40 cellular contexts compared by ENCODE assay signal in genomic region chr10:77444041-77444440, GRCh38.
"Had no signal": no experiment of that assay in that cellular context is flagged by ENCODE, and none has a peak within 500 bp of the region (broad histone marks: within the 10 kb centered on the region; RNA-seq: fewer than 3 reads in every experiment).

No MANE protein-coding gene starts in this region.

- H3K36me3 Mint-ChIP-seq: activated naive CD4-positive, alpha-beta T cell treated with anti-CD3 and anti-CD28 coated beads, Interleukin-2, amount 10 ng/mL, durations not matched to agents 7 days and 5 days; activated naive CD4-positive, alpha-beta T cell treated with anti-CD3 and anti-CD28 coated beads, Interleukin-2, amount 50 U/mL, for 24 hours; activated naive CD4-positive, alpha-beta T cell treated with anti-CD3 and anti-CD28 coated beads, Interleukin-2, amount 50 U/mL, for 72 hours; activated naive CD8-positive, alpha-beta T cell; activated naive CD8-positive, alpha-beta T cell treated with anti-CD3 and anti-CD28 coated beads for 36 hours; activated naive CD8-positive, alpha-beta T cell treated with anti-CD3 and anti-CD28 coated beads, Interleukin-2, amount 10 ng/mL, durations not matched to agents 7 days and 5 days; brain had no signal

- H3K4me1 ChIP-seq: adrenal gland, breast epithelium had no signal

- ATAC-seq: activated naive CD4-positive, alpha-beta T cell treated with anti-CD3 and anti-CD28 coated beads, Interleukin-2, amount 50 U/mL, for 72 hours; activated naive CD8-positive, alpha-beta T cell treated with anti-CD3 and anti-CD28 coated beads, Interleukin-2, amount 50 U/mL, for 24 hours; activated T-cell treated with anti-CD3 and anti-CD28 coated beads, Interleukin-2, amount 50 U/mL, for 4 hours; activated T-cell treated with anti-CD3 and anti-CD28 coated beads, Interleukin-2, amount 50 U/mL, for 72 hours; activated T-helper 17 cell treated with anti-CD3 and anti-CD28 coated beads, Interleukin-2, amount 50 U/mL, for 72 hours; body of pancreas had no signal

- H3K27me3 Mint-ChIP-seq: activated naive CD4-positive, alpha-beta T cell treated with anti-CD3 and anti-CD28 coated beads, Interleukin-2, amount 10 ng/mL, durations not matched to agents 7 days and 5 days; activated naive CD4-positive, alpha-beta T cell treated with anti-CD3 and anti-CD28 coated beads, Interleukin-2, amount 50 U/mL, for 24 hours; activated naive CD8-positive, alpha-beta T cell treated with anti-CD3 and anti-CD28 coated beads, Interleukin-2, amount 10 ng/mL, durations not matched to agents 7 days and 5 days; activated naive CD8-positive, alpha-beta T cell treated with anti-CD3 and anti-CD28 coated beads, Interleukin-2, amount 50 U/mL, for 24 hours; activated T-cell treated with anti-CD3 and anti-CD28 coated beads, Interleukin-2, amount 50 U/mL, for 24 hours had no signal

- DNase-seq: activated effector memory CD4-positive, alpha-beta T cell treated with anti-CD3 and anti-CD28 coated beads, Interleukin-2, amount 50 U/mL, for 16 hours; activated effector memory CD4-positive, alpha-beta T cell treated with Interleukin-2 at 50 U/mL for 16 hours; activated gamma-delta T cell; activated gamma-delta T cell treated with Interleukin-2 at 50 U/mL for 16 hours; activated naive CD4-positive, alpha-beta T cell; activated naive CD4-positive, alpha-beta T cell treated with anti-CD3 and anti-CD28 coated beads for 36 hours; activated naive CD4-positive, alpha-beta T cell treated with anti-CD3 and anti-CD28 coated beads, Interleukin-2, amount 10 ng/mL, durations not matched to agents 7 days and 5 days; activated naive CD4-positive, alpha-beta T cell treated with anti-CD3 and anti-CD28 coated beads, Interleukin-2, amount 50 U/mL, for 16 hours; activated naive CD4-positive, alpha-beta T cell treated with Interleukin-2 at 50 U/mL for 16 hours; activated naive CD8-positive, alpha-beta T cell treated with anti-CD3 and anti-CD28 coated beads for 36 hours; activated naive CD8-positive, alpha-beta T cell treated with anti-CD3 and anti-CD28 coated beads, Interleukin-2, amount 10 ng/mL, durations not matched to agents 7 days and 5 days; activated naive CD8-positive, alpha-beta T cell treated with anti-CD3 and anti-CD28 coated beads, Interleukin-2, amount 50 U/mL, for 24 hours; activated T-cell treated with anti-CD3 and anti-CD28 coated beads for 4 hours; activated T-cell treated with anti-CD3 and anti-CD28 coated beads, Interleukin-2, amount 50 U/mL, for 1 hour; activated T-cell treated with anti-CD3 and anti-CD28 coated beads, Interleukin-2, amount 50 U/mL, for 24 hours; activated T-cell treated with anti-CD3 and anti-CD28 coated beads, Interleukin-2, amount 50 U/mL, for 4 hours; activated T-cell treated with anti-CD3 and anti-CD28 coated beads, Interleukin-2, amount 50 U/mL, for 48 hours; activated T-cell treated with anti-CD3 and anti-CD28 coated beads, Interleukin-2, amount 50 U/mL, for 72 hours; adrenal gland; amniotic stem cell; amygdala; anterior cingulate cortex; aorta; body of pancreas; brain microvascular endothelial cell; caudate nucleus; central memory CD4-positive, alpha-beta T cell; cerebellar nuclear complex had no signal

- H3K4me3 ChIP-seq: adrenal gland, ascending aorta, body of pancreas, breast epithelium, cardiac muscle cell had no signal

- H3K27me3 ChIP-seq: adrenal gland, ascending aorta, body of pancreas, brain microvascular endothelial cell, breast epithelium, cardiac muscle cell had no signal

- H3K27ac Mint-ChIP-seq: activated naive CD4-positive, alpha-beta T cell treated with anti-CD3 and anti-CD28 coated beads for 36 hours; activated naive CD4-positive, alpha-beta T cell treated with anti-CD3 and anti-CD28 coated beads, Interleukin-2, amount 10 ng/mL, durations not matched to agents 7 days and 5 days; activated naive CD4-positive, alpha-beta T cell treated with anti-CD3 and anti-CD28 coated beads, Interleukin-2, amount 50 U/mL, for 24 hours; activated naive CD4-positive, alpha-beta T cell treated with anti-CD3 and anti-CD28 coated beads, Interleukin-2, amount 50 U/mL, for 72 hours; activated naive CD8-positive, alpha-beta T cell; activated naive CD8-positive, alpha-beta T cell treated with anti-CD3 and anti-CD28 coated beads for 36 hours; activated naive CD8-positive, alpha-beta T cell treated with anti-CD3 and anti-CD28 coated beads, Interleukin-2, amount 10 ng/mL, durations not matched to agents 7 days and 5 days; activated naive CD8-positive, alpha-beta T cell treated with anti-CD3 and anti-CD28 coated beads, Interleukin-2, amount 50 U/mL, for 24 hours; activated T-cell treated with anti-CD3 and anti-CD28 coated beads, Interleukin-2, amount 50 U/mL, for 24 hours; activated T-cell treated with anti-CD3 and anti-CD28 coated beads, Interleukin-2, amount 50 U/mL, for 72 hours; activated T-helper 1 cell treated with anti-CD3 and anti-CD28 coated beads, Interleukin-12 subunit alpha, Interleukin-12 subunit beta, Interleukin-2, Interleukin-4 antibody, amounts not matched to agents 30 ng/mL and 10 ng/mL and 1 ng/mL, durations not matched to agents 14 hours and 24 hours and 36 hours; activated T-helper 17 cell treated with anti-CD3 and anti-CD28 coated beads, Interleukin-2, amount 50 U/mL, for 72 hours; activated T-helper 2 cell treated with anti-CD3 and anti-CD28 coated beads, Interferon-gamma antibody, Interleukin-2, Interleukin-4, amounts not matched to agents 10 μg/mL and 5 μg/mL and 100 μg/mL, durations not matched to agents 14 hours and 24 hours and 36 hours had no signal

- FAIRE-seq: astrocyte had no signal

- H3K9me3 Mint-ChIP-seq: activated naive CD4-positive, alpha-beta T cell treated with anti-CD3 and anti-CD28 coated beads for 36 hours; activated naive CD4-positive, alpha-beta T cell treated with anti-CD3 and anti-CD28 coated beads, Interleukin-2, amount 50 U/mL, for 24 hours; activated naive CD4-positive, alpha-beta T cell treated with anti-CD3 and anti-CD28 coated beads, Interleukin-2, amount 50 U/mL, for 72 hours; activated naive CD8-positive, alpha-beta T cell treated with anti-CD3 and anti-CD28 coated beads for 36 hours; activated naive CD8-positive, alpha-beta T cell treated with anti-CD3 and anti-CD28 coated beads, Interleukin-2, amount 10 ng/mL, durations not matched to agents 7 days and 5 days; activated naive CD8-positive, alpha-beta T cell treated with anti-CD3 and anti-CD28 coated beads, Interleukin-2, amount 50 U/mL, for 24 hours; activated T-cell treated with anti-CD3 and anti-CD28 coated beads, Interleukin-2, amount 50 U/mL, for 24 hours; activated T-cell treated with anti-CD3 and anti-CD28 coated beads, Interleukin-2, amount 50 U/mL, for 4 hours; activated T-cell treated with anti-CD3 and anti-CD28 coated beads, Interleukin-2, amount 50 U/mL, for 72 hours; activated T-helper 1 cell treated with anti-CD3 and anti-CD28 coated beads, Interleukin-12 subunit alpha, Interleukin-12 subunit beta, Interleukin-2, Interleukin-4 antibody, amounts not matched to agents 30 ng/mL and 10 ng/mL and 1 ng/mL, durations not matched to agents 14 hours and 24 hours and 36 hours; activated T-helper 17 cell treated with anti-CD3 and anti-CD28 coated beads, Interleukin-2, amount 50 U/mL, for 72 hours; activated T-helper 2 cell treated with anti-CD3 and anti-CD28 coated beads, Interferon-gamma antibody, Interleukin-2, Interleukin-4, amounts not matched to agents 10 μg/mL and 5 μg/mL and 100 μg/mL, durations not matched to agents 14 hours and 24 hours and 36 hours; brain; central memory CD8-positive, alpha-beta T cell had no signal

- H3K4me3 Mint-ChIP-seq: activated naive CD4-positive, alpha-beta T cell treated with anti-CD3 and anti-CD28 coated beads for 36 hours; activated naive CD4-positive, alpha-beta T cell treated with anti-CD3 and anti-CD28 coated beads, Interleukin-2, amount 10 ng/mL, durations not matched to agents 7 days and 5 days; activated naive CD4-positive, alpha-beta T cell treated with anti-CD3 and anti-CD28 coated beads, Interleukin-2, amount 50 U/mL, for 24 hours; activated naive CD8-positive, alpha-beta T cell; activated naive CD8-positive, alpha-beta T cell treated with anti-CD3 and anti-CD28 coated beads for 36 hours; activated naive CD8-positive, alpha-beta T cell treated with anti-CD3 and anti-CD28 coated beads, Interleukin-2, amount 10 ng/mL, durations not matched to agents 7 days and 5 days; activated naive CD8-positive, alpha-beta T cell treated with anti-CD3 and anti-CD28 coated beads, Interleukin-2, amount 50 U/mL, for 24 hours; activated T-cell treated with anti-CD3 and anti-CD28 coated beads, Interleukin-2, amount 50 U/mL, for 24 hours; activated T-cell treated with anti-CD3 and anti-CD28 coated beads, Interleukin-2, amount 50 U/mL, for 4 hours; activated T-cell treated with anti-CD3 and anti-CD28 coated beads, Interleukin-2, amount 50 U/mL, for 72 hours; activated T-helper 1 cell treated with anti-CD3 and anti-CD28 coated beads, Interleukin-12 subunit alpha, Interleukin-12 subunit beta, Interleukin-2, Interleukin-4 antibody, amounts not matched to agents 30 ng/mL and 10 ng/mL and 1 ng/mL, durations not matched to agents 14 hours and 24 hours and 36 hours; activated T-helper 17 cell treated with anti-CD3 and anti-CD28 coated beads, Interleukin-2, amount 50 U/mL, for 72 hours; brain; central memory CD8-positive, alpha-beta T cell had no signal

- H3K36me3 ChIP-seq: adrenal gland, ascending aorta, brain microvascular endothelial cell, breast epithelium, cardiac muscle cell had no signal

- H3K9me3 ChIP-seq: adrenal gland, ascending aorta, body of pancreas, breast epithelium had no signal

- H3K27ac ChIP-seq: adrenal gland, ascending aorta, body of pancreas, brain microvascular endothelial cell, breast epithelium, cardiac muscle cell had no signal

- H3K4me1 Mint-ChIP-seq: activated naive CD4-positive, alpha-beta T cell treated with anti-CD3 and anti-CD28 coated beads, Interleukin-2, amount 10 ng/mL, durations not matched to agents 7 days and 5 days; activated naive CD4-positive, alpha-beta T cell treated with anti-CD3 and anti-CD28 coated beads, Interleukin-2, amount 50 U/mL, for 24 hours; activated naive CD8-positive, alpha-beta T cell treated with anti-CD3 and anti-CD28 coated beads for 36 hours; activated naive CD8-positive, alpha-beta T cell treated with anti-CD3 and anti-CD28 coated beads, Interleukin-2, amount 10 ng/mL, durations not matched to agents 7 days and 5 days; activated naive CD8-positive, alpha-beta T cell treated with anti-CD3 and anti-CD28 coated beads, Interleukin-2, amount 50 U/mL, for 24 hours; activated T-helper 17 cell treated with anti-CD3 and anti-CD28 coated beads, Interleukin-2, amount 50 U/mL, for 72 hours; central memory CD8-positive, alpha-beta T cell had no signal
